ENCODE assay signal across 8 cellular contexts in genomic region chr17:31009036-31009702, GRCh38. TPM values are rescaled to one million over a fixed set of nuclear protein-coding genes. Genes with fewer than 3 reads are reported as not detected.
DNase-seq lines count a peak whose midpoint lies in the region; TF ChIP-seq lines count a peak whose summit lies in the region.
"Not testable (repeated sequence)": the region's sequence is repeated elsewhere in the genome, so short reads cannot be mapped to it uniquely, and the experiment has no call there.

No MANE protein-coding gene starts in this region.

- peak overlapping the region; percentile 52 for H3K27ac Mint-ChIP-seq in Calu3 (ENCODE audit: unreplicated experiment)
- H3K27ac Mint-ChIP-seq in activated CD4-positive, alpha-beta T cell treated with anti-CD3 and anti-CD28 coated beads, Interleukin-2, amount 10 ng/mL, durations not matched to agents 24 days and 14 days: peak overlapping the region; percentile 85
- H3K27ac Mint-ChIP-seq in osteocyte (ENCODE audit: unreplicated experiment): peak overlapping the region; percentile 96

- H3K4me3 Mint-ChIP-seq in Calu3 (ENCODE audit: low read depth, unreplicated experiment) (peak overlapping the region; percentile 94), osteocyte (ENCODE audit: unreplicated experiment) (peak overlapping the region; percentile 82)
- H3K4me3 Mint-ChIP-seq in activated CD4-positive, alpha-beta T cell treated with anti-CD3 and anti-CD28 coated beads, Interleukin-2, amount 10 ng/mL, durations not matched to agents 24 days and 14 days: peak overlapping the region; percentile 86

- CTCF ChIA-PET in Calu3 (lab: Charles Lee): interaction anchor here (0.7 kb wide), 1 partner anchor 91 kb away, joined by 11 read pairs; no protein-coding TSS in a partner anchor

- not testable (repeated sequence) for TF ChIP-seq POLR2A in esophagus muscularis mucosa (IDR thresholded peaks at IDR 0.05; ENCODE audit: low read depth)

- H3K36me3 ChIP-seq in esophagus muscularis mucosa: not testable (repeated sequence)

- peak; percentile 4 for DNase-seq in Calu3
- peak; percentile 57 for DNase-seq in KBM-7
- peak; percentile 66 for DNase-seq in activated CD4-positive, alpha-beta T cell treated with anti-CD3 and anti-CD28 coated beads, Interleukin-2, amount 10 ng/mL, durations not matched to agents 24 days and 14 days
- not testable (repeated sequence) for DNase-seq in esophagus muscularis mucosa (ENCODE audit: extremely low spot score); osteocyte (ENCODE audit: extremely low spot score, unreplicated experiment)
- peak; percentile 7 for DNase-seq in iris pigment epithelial cell (ENCODE audit: low read depth)
- peak in 13 of 49 donors; percentile 9 to 57 (median 29) for DNase-seq in substantia nigra (lab: John Stamatoyannopoulos, UW)

- H3K4me1 Mint-ChIP-seq in Calu3 (ENCODE audit: low read depth, unreplicated experiment): peaks cover 18% of the 10 kb centered on the region
- peaks cover 16% of the 10 kb centered on the region for H3K4me1 Mint-ChIP-seq in activated CD4-positive, alpha-beta T cell treated with anti-CD3 and anti-CD28 coated beads, Interleukin-2, amount 10 ng/mL, durations not matched to agents 24 days and 14 days
- peaks cover 48% of the 10 kb centered on the region for H3K4me1 Mint-ChIP-seq in osteocyte (ENCODE audit: unreplicated experiment)

- H3K9me3 ChIP-seq in esophagus muscularis mucosa: not testable (repeated sequence)

- not testable (repeated sequence) for H3K9me3 Mint-ChIP-seq in Calu3 (ENCODE audit: low read depth, unreplicated experiment); activated CD4-positive, alpha-beta T cell treated with anti-CD3 and anti-CD28 coated beads, Interleukin-2, amount 10 ng/mL, durations not matched to agents 24 days and 14 days; osteocyte (ENCODE audit: unreplicated experiment)

- not testable (repeated sequence) for BruUV-seq in Calu3 (replicated peaks; lab: Mats Ljungman, UMichigan)

- not testable (repeated sequence) for H3K27me3 Mint-ChIP-seq in Calu3 (ENCODE audit: unreplicated experiment); osteocyte (ENCODE audit: unreplicated experiment)
- H3K27me3 Mint-ChIP-seq in activated CD4-positive, alpha-beta T cell treated with anti-CD3 and anti-CD28 coated beads, Interleukin-2, amount 10 ng/mL, durations not matched to agents 24 days and 14 days: peaks cover 22% of the 10 kb centered on the region

- H3K36me3 Mint-ChIP-seq in Calu3 (ENCODE audit: insufficient read depth, unreplicated experiment): peaks cover 16% of the 10 kb centered on the region
- H3K36me3 Mint-ChIP-seq in activated CD4-positive, alpha-beta T cell treated with anti-CD3 and anti-CD28 coated beads, Interleukin-2, amount 10 ng/mL, durations not matched to agents 24 days and 14 days (ENCODE audit: low read depth): not testable (repeated sequence)
- peaks cover 16% of the 10 kb centered on the region for H3K36me3 Mint-ChIP-seq in osteocyte (ENCODE audit: unreplicated experiment)

- peak overlapping the region; percentile 73 to 91 (median 80) for H3K4me3 ChIP-seq in esophagus muscularis mucosa

- TF ChIP-seq CTCF in Calu3 (IDR thresholded peaks at IDR 0.05; ENCODE audit: unreplicated experiment); esophagus muscularis mucosa (IDR thresholded peaks at IDR 0.05); osteocyte (IDR thresholded peaks at IDR 0.05): not testable (repeated sequence)

- in situ Hi-C loops in KBM-7 (cut with MboI; ENCODE audit: low pct_unique_long_range_greater_than_20kb, low sequenced_read_pairs): loop anchor here (25.0 kb wide), 1 partner anchor 203 kb away; no protein-coding TSS in a partner anchor

- intact Hi-C loops in Calu3 (cut with micrococcal nuclease; ENCODE audit: unreplicated experiment); activated CD4-positive, alpha-beta T cell treated with anti-CD3 and anti-CD28 coated beads, Interleukin-2, amount 10 ng/mL, durations not matched to agents 24 days and 14 days (cut with micrococcal nuclease): not testable (repeated sequence)
- intact Hi-C loops in esophagus muscularis mucosa (cut with DNase I): loop anchor here (5.0 kb wide), 1 partner anchor 37 kb away; the partner anchor contains the start of gene RNF135

- H3K27ac ChIP-seq in angular gyrus (ENCODE audit: low read depth, low read length) (peak overlapping the region; percentile 70), esophagus muscularis mucosa (replicated peaks in 1 of 4) (peak overlapping the region; percentile 87 to 92 (median 90)), substantia nigra (ENCODE audit: low read depth, low read length, poor library complexity, severe bottlenecking) (peak overlapping the region; percentile 74)

- TF ChIP-seq EP300 in esophagus muscularis mucosa (IDR thresholded peaks at IDR 0.05): not testable (repeated sequence)

- H3K27me3 ChIP-seq in esophagus muscularis mucosa: not testable (repeated sequence)

- peaks cover 2 to 25% (median 17%) of the 10 kb centered on the region in 4 donors for H3K4me1 ChIP-seq in esophagus muscularis mucosa

- 14% methylated on average over 18 of the region's 34 CpGs for WGBS in esophagus muscularis mucosa

RNA-seq across cellular contexts. Expression of gene RNF135, which starts 38.3 kb away (rescaled TPM):
- total RNA-seq in Calu3 (2022): 7.5 and 11.4 TPM in 2 replicates
- 10.2 and 10.6 TPM in 2 replicates for total RNA-seq in activated CD4-positive, alpha-beta T cell treated with anti-CD3 and anti-CD28 coated beads, Interleukin-2, amount 10 ng/mL, durations not matched to agents 24 days and 14 days
- total RNA-seq in esophagus muscularis mucosa: 10 to 100 TPM; 20.0 to 28.1 (median 22.9) TPM
- total RNA-seq in osteocyte: 16.1 and 16.9 TPM in 2 replicates
